In genomic region chr1:247008406-247008799, GRCh38 we compare ENCODE assay signal across 8 cellular contexts. TPM values are rescaled to one million over a fixed set of nuclear protein-coding genes. Genes with fewer than 3 reads are reported as not detected.
DNase-seq lines count a peak whose midpoint lies in the region; ATAC-seq and TF ChIP-seq lines count a peak whose summit lies in the region.

No MANE protein-coding gene starts in this region.

- H3K4me1 ChIP-seq in stomach smooth muscle (ENCODE audit: control insufficient read depth, insufficient read depth, low read length): no peaks in the 10 kb centered on the region

- peak overlapping the region; percentile 84 for H3K4me3 ChIP-seq in fibroblast of the aortic adventitia (ENCODE audit: low read depth, low read length)
- H3K4me3 ChIP-seq in stomach smooth muscle (ENCODE audit: low read length in 2 of 2): peak overlapping the region; percentile 64 to 78

- H3K36me3 Mint-ChIP-seq in activated naive CD4-positive, alpha-beta T cell treated with anti-CD3 and anti-CD28 coated beads for 36 hours (ENCODE audit: low read depth): peaks cover 18% of the 10 kb centered on the region

- no peak for TF ChIP-seq CTCF in VCaP (conservative IDR thresholded peaks at IDR 0.05)
- no peak for TF ChIP-seq CTCF in fibroblast of the aortic adventitia (IDR thresholded peaks at IDR 0.05; ENCODE audit: insufficient read depth, low read length)

- intact Hi-C loops in activated naive CD4-positive, alpha-beta T cell treated with anti-CD3 and anti-CD28 coated beads for 36 hours (cut with micrococcal nuclease): loop anchor here (2.0 kb wide), 1 partner anchor 70 kb away; the partner anchor contains the start of gene ZNF670

- CTCF ChIA-PET in activated naive CD4-positive, alpha-beta T cell treated with anti-CD3 and anti-CD28 coated beads for 36 hours (lab: Charles Lee): no interaction called here

- H3K9me3 Mint-ChIP-seq in activated naive CD4-positive, alpha-beta T cell treated with anti-CD3 and anti-CD28 coated beads for 36 hours: peaks cover 14% of the 10 kb centered on the region

- no peaks in the 10 kb centered on the region for H3K36me3 ChIP-seq in stomach smooth muscle (ENCODE audit: control insufficient read depth in 2 of 2, insufficient read depth in 2 of 2, low read length in 2 of 2)

- H3K27me3 ChIP-seq in stomach smooth muscle (ENCODE audit: control insufficient read depth in 1 of 2, insufficient read depth in 2 of 2, low read length in 2 of 2): peaks cover 0 to 3% of the 10 kb centered on the region in 2 donors

- H3K4me1 Mint-ChIP-seq in activated naive CD4-positive, alpha-beta T cell treated with anti-CD3 and anti-CD28 coated beads for 36 hours (ENCODE audit: low read depth): peaks cover 6% of the 10 kb centered on the region

- H3K27ac ChIP-seq in VCaP (peak overlapping the region; percentile 71), stomach smooth muscle (ENCODE audit: low read length) (no peak overlapping the region)

- H3K9ac ChIP-seq in stomach smooth muscle (ENCODE audit: low read length in 2 of 2): no peak overlapping the region

- ATAC-seq in HG03432 (IDR thresholded peaks at IDR 0.05; ENCODE audit: unreplicated experiment) (no peak), HG03342 (IDR thresholded peaks at IDR 0.05; ENCODE audit: unreplicated experiment) (no peak)

- no peak overlapping the region for H3K27ac Mint-ChIP-seq in activated naive CD4-positive, alpha-beta T cell treated with anti-CD3 and anti-CD28 coated beads for 36 hours

- H3K9me3 ChIP-seq in stomach smooth muscle (ENCODE audit: control insufficient read depth in 2 of 2, low read length in 2 of 2): no peaks in the 10 kb centered on the region

- H3K4me3 Mint-ChIP-seq in activated naive CD4-positive, alpha-beta T cell treated with anti-CD3 and anti-CD28 coated beads for 36 hours: peak overlapping the region; percentile 24

- H3K27me3 Mint-ChIP-seq in activated naive CD4-positive, alpha-beta T cell treated with anti-CD3 and anti-CD28 coated beads for 36 hours (ENCODE audit: low read depth): peaks cover 42% of the 10 kb centered on the region

- DNase-seq in activated naive CD4-positive, alpha-beta T cell treated with anti-CD3 and anti-CD28 coated beads for 36 hours: no peak
- DNase-seq in activated naive CD4-positive, alpha-beta T cell (lab: John Stamatoyannopoulos, UW): no peak
- DNase-seq in fibroblast of the aortic adventitia (ENCODE audit: low read depth): no peak
- no peak for DNase-seq in NCI-H2171 (lab: John Stamatoyannopoulos, UW)

RNA-seq across cellular contexts. Expression of gene ZNF695, which starts 0.5 kb away (rescaled TPM):
- under 1 TPM; 0.52 to 0.86 TPM for total RNA-seq in activated naive CD4-positive, alpha-beta T cell treated with anti-CD3 and anti-CD28 coated beads for 36 hours
- 0.82 and 1.4 TPM in 2 replicates for total RNA-seq in fibroblast of the aortic adventitia (ENCODE audit: low replicate concordance)
